ENCODE assay signal across 1 cellular context in genomic region chr13:52968074-52968700, GRCh38.
TF ChIP-seq lines count a peak whose summit lies in the region.

No MANE protein-coding gene starts in this region.

TF ChIP-seq in H1, 55 proteins besides CTCF, POLR2A, EP300 and RAD21 (continued from another document):
- no peak for TF ChIP-seq RFX5 (IDR thresholded peaks at IDR 0.05; ENCODE audit: borderline replicate concordance, low read depth, low read length)
- no peak for TF ChIP-seq CHD2 (IDR thresholded peaks at IDR 0.05; ENCODE audit: low read length)
- TF ChIP-seq SP1 (IDR thresholded peaks at IDR 0.05; ENCODE audit: low read depth, low read length), result no peak
- no peak; the same call in 1 of the 2 replicates for TF ChIP-seq GABPA (IDR thresholded peaks at IDR 0.05; ENCODE audit: borderline replicate concordance, insufficient read depth, low read length)
- no peak for TF ChIP-seq CHD7 (IDR thresholded peaks at IDR 0.05; ENCODE audit: insufficient replicate concordance, low read length)
- no peak for TF ChIP-seq ASH2L (IDR thresholded peaks at IDR 0.05; ENCODE audit: low read length)
- no peak for TF ChIP-seq HDAC6 (IDR thresholded peaks at IDR 0.05; ENCODE audit: low read depth, low read length)
- TF ChIP-seq POLR2AphosphoS5 (IDR thresholded peaks at IDR 0.05; ENCODE audit: low read depth, low read length), result no peak; the same call in 1 of the 2 replicates
- TF ChIP-seq RXRA (IDR thresholded peaks at IDR 0.05; ENCODE audit: insufficient read depth, low read depth, low read length), result no peak
- TF ChIP-seq SRF (IDR thresholded peaks at IDR 0.05; ENCODE audit: low read depth, low read length), result no peak
- no peak for TF ChIP-seq CBX8 (IDR thresholded peaks at IDR 0.05; ENCODE audit: borderline replicate concordance, low read depth, low read length)
- TF ChIP-seq CEBPB (IDR thresholded peaks at IDR 0.05; ENCODE audit: low read depth, low read length), result peak; percentile 94
- no peak for TF ChIP-seq MAFK (IDR thresholded peaks at IDR 0.05; ENCODE audit: low read depth, low read length)
- peak; percentile 34 for TF ChIP-seq CTBP2 (IDR thresholded peaks at IDR 0.05; ENCODE audit: borderline replicate concordance, insufficient read depth, insufficient read length, low read length)
- TF ChIP-seq BRCA1 (IDR thresholded peaks at IDR 0.05; ENCODE audit: low read depth, low read length), result no peak
- TF ChIP-seq SIRT6 (IDR thresholded peaks at IDR 0.05; ENCODE audit: low read length), result no peak
- 0 out of 2 replicates have a peak, but pooled peaks have one; percentile 56 for TF ChIP-seq ATF2 (IDR thresholded peaks at IDR 0.05; ENCODE audit: low read length)
- TF ChIP-seq SIX5 (IDR thresholded peaks at IDR 0.05; ENCODE audit: low read depth, low read length), result no peak
- no peak for TF ChIP-seq JUN (IDR thresholded peaks at IDR 0.05; ENCODE audit: low read depth, low read length)
- peak; percentile 74 for TF ChIP-seq YY1 (IDR thresholded peaks at IDR 0.05; ENCODE audit: low read depth, low read length)
- no peak for TF ChIP-seq NRF1 (IDR thresholded peaks at IDR 0.05; ENCODE audit: low read depth, low read length)
- no peak for TF ChIP-seq TAF1 (IDR thresholded peaks at IDR 0.05; ENCODE audit: low read depth, low read length)
- TF ChIP-seq NANOG (IDR thresholded peaks at IDR 0.05; ENCODE audit: insufficient read depth, low read depth, low read length, poor library complexity, severe bottlenecking), result no peak
- TF ChIP-seq CREB1 (IDR thresholded peaks at IDR 0.05), result peak; percentile 62
- no peak for TF ChIP-seq SUZ12 (IDR thresholded peaks at IDR 0.05; ENCODE audit: low read length)
- no peak for TF ChIP-seq CBX5 (IDR thresholded peaks at IDR 0.05; ENCODE audit: low read depth, low read length)
- TF ChIP-seq SP4 (IDR thresholded peaks at IDR 0.05; ENCODE audit: low read length), result no peak
- no peak for TF ChIP-seq FOSL1 (IDR thresholded peaks at IDR 0.05; ENCODE audit: insufficient read depth, low read depth, low read length)
